Comparison of ENCODE assay signal across 2 cellular contexts in genomic region chr5:83035373-83036170, GRCh38.
TF ChIP-seq lines count a peak whose summit lies in the region.

No MANE protein-coding gene starts in this region.

TF ChIP-seq in WTC11, 78 proteins besides CTCF, POLR2A, EP300 and RAD21 (continued from another document):
- peak; percentile 44; the same call in 1 of the 2 replicates for TF ChIP-seq ZNF121 (CRISPR knock-in tag; IDR thresholded peaks at IDR 0.05)

TF ChIP-seq in HepG2, 621 proteins besides CTCF, POLR2A, EP300 and RAD21:
- TF ChIP-seq FOXP4 (CRISPR knock-in tag; IDR thresholded peaks at IDR 0.05) = no peak
- TF ChIP-seq ZNF101 (CRISPR knock-in tag; IDR thresholded peaks at IDR 0.05; ENCODE audit: borderline replicate concordance, low read depth) = no peak
- no peak for TF ChIP-seq IRF2 (CRISPR knock-in tag; IDR thresholded peaks at IDR 0.05)
- no peak for TF ChIP-seq PHF5A (CRISPR knock-in tag; IDR thresholded peaks at IDR 0.05; ENCODE audit: low read depth, unreplicated experiment)
- TF ChIP-seq RFX1 (IDR thresholded peaks at IDR 0.05) = no peak
- TF ChIP-seq U2AF1 (optimal IDR thresholded peaks at IDR 0.05; ENCODE audit: low read depth, low read length) = no peak
- no peak for TF ChIP-seq ZNF770 (CRISPR knock-in tag; IDR thresholded peaks at IDR 0.05)
- no peak for TF ChIP-seq ZSCAN22 (CRISPR knock-in tag; IDR thresholded peaks at IDR 0.05)
- no peak for TF ChIP-seq PAF1 (CRISPR knock-in tag; IDR thresholded peaks at IDR 0.05)
- no peak for TF ChIP-seq ZNF883 (CRISPR knock-in tag; IDR thresholded peaks at IDR 0.05; ENCODE audit: not compliant biosample characterization)
- TF ChIP-seq KLF12 (CRISPR knock-in tag; IDR thresholded peaks at IDR 0.05; ENCODE audit: borderline replicate concordance) = no peak
- TF ChIP-seq KDM5A (IDR thresholded peaks at IDR 0.05; ENCODE audit: borderline replicate concordance, low read length) = no peak
- TF ChIP-seq ZNF556 (CRISPR knock-in tag; IDR thresholded peaks at IDR 0.05; ENCODE audit: borderline replicate concordance) = no peak
- TF ChIP-seq TFDP2 (CRISPR knock-in tag; IDR thresholded peaks at IDR 0.05) = no peak
- no peak for TF ChIP-seq MIXL1 (CRISPR knock-in tag; IDR thresholded peaks at IDR 0.05)
- no peak for TF ChIP-seq GTF2F1 (IDR thresholded peaks at IDR 0.05; ENCODE audit: low read length)
- TF ChIP-seq ZNF709 (CRISPR knock-in tag; IDR thresholded peaks at IDR 0.05) = no peak
- TF ChIP-seq KAT7 (CRISPR knock-in tag; IDR thresholded peaks at IDR 0.05; ENCODE audit: borderline replicate concordance) = no peak
